Comparison of ENCODE assay signal across 19 cellular contexts in the genomic region with DNA sequence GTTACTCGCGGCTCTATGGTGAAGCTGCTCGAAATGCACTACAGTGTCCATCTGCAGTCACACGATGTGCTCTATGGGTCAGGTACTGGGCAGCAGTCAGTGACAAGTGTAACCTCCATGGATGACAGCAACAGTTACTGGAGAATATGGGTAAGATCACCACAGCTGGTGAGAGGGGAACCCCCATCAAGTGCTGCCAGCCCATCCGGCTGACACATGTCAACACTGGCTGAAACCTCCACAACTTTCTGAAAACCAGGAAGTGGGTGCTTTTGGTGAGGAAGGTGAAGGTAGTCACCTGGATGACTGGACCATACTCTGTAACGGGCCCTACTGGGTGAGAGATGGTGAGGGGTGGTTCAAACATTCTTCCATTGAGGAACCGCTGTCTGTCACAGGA.
A peak's percentile ranks its signal among the peaks of the same experiment; 100 is the strongest.
DNase-seq lines count a peak whose midpoint lies in the region; ATAC-seq and TF ChIP-seq lines count a peak whose summit lies in the region.
"Had no signal": no experiment of that assay in that cellular context is flagged by ENCODE, and none has a peak within 500 bp of the region (broad histone marks: within the 10 kb centered on the region; RNA-seq: fewer than 3 reads in every experiment).

No MANE protein-coding gene starts in this region.

- peaks cover 0 to 14% (median 0%) of the 10 kb centered on the region in 11 experiments; a peak in 5 of 22 replicates for H3K36me3 ChIP-seq in BLaER1 treated with 17β-estradiol and CSF1 and Interleukin-3, amounts not matched to agents 10 nM and 100 nM
- H3K36me3 ChIP-seq: BE2C had no signal

- H3K27me3 ChIP-seq in BLaER1 treated with 17β-estradiol and CSF1 and Interleukin-3, amounts not matched to agents 10 nM and 100 nM = no peaks in the 10 kb centered on the region
- H3K27me3 ChIP-seq: BE2C had no signal

- no peak overlapping the region for H3K27ac Mint-ChIP-seq in endothelial cell (ENCODE audit: unreplicated experiment)
- peak overlapping the region; percentile 74 for H3K27ac Mint-ChIP-seq in stimulated activated naive B cell treated with anti-CD40 and anti-IgM and Interleukin-4, amounts not matched to agents 10 μg/mL and 1 μg/mL and 100 μg/mL, for 72 hours
- H3K27ac Mint-ChIP-seq in activated CD8-positive, alpha-beta T cell treated with anti-CD3 and anti-CD28 coated beads for 36 hours = no peak overlapping the region
- H3K27ac Mint-ChIP-seq: CD8-positive, alpha-beta T cell; GM23338 had no signal

- H3K27ac ChIP-seq in BLaER1 treated with 17β-estradiol and CSF1 and Interleukin-3, amounts not matched to agents 10 nM and 100 nM = peak overlapping the region in 9 of 11 experiments; percentile 63 to 97 (median 92); a peak in 13 of 22 replicates
- H3K27ac ChIP-seq: KMS-11 had no signal

- peak; percentile 56 to 61 for ATAC-seq in stimulated activated naive B cell treated with anti-CD40 and anti-IgM and Interleukin-4, amounts not matched to agents 10 μg/mL and 1 μg/mL and 100 μg/mL, for 72 hours (replicated peaks)
- ATAC-seq in left ventricle myocardium superior = no peak
- ATAC-seq in activated CD8-positive, alpha-beta T cell treated with anti-CD3 and anti-CD28 coated beads for 36 hours = no peak
- ATAC-seq: CD8-positive, alpha-beta T cell; GM23338; HCT116; Panc1 had no signal

- no peaks in the 10 kb centered on the region for H4K20me1 ChIP-seq in BLaER1 treated with 17β-estradiol and CSF1 and Interleukin-3, amounts not matched to agents 10 nM and 100 nM

- no peak overlapping the region for H3K4me2 ChIP-seq in BLaER1 treated with 17β-estradiol and CSF1 and Interleukin-3, amounts not matched to agents 10 nM and 100 nM
- H3K4me2 ChIP-seq: GM23338, KMS-11 had no signal

- H3K9me3 Mint-ChIP-seq in endothelial cell (ENCODE audit: unreplicated experiment) = peaks cover 5% of the 10 kb centered on the region
- peaks cover 4 to 9% of the 10 kb centered on the region in 2 donors for H3K9me3 Mint-ChIP-seq in stimulated activated naive B cell treated with anti-CD40 and anti-IgM and Interleukin-4, amounts not matched to agents 10 μg/mL and 1 μg/mL and 100 μg/mL, for 72 hours
- peaks cover 9% of the 10 kb centered on the region for H3K9me3 Mint-ChIP-seq in activated CD8-positive, alpha-beta T cell treated with anti-CD3 and anti-CD28 coated beads for 36 hours
- H3K9me3 Mint-ChIP-seq: CD8-positive, alpha-beta T cell had no signal

- H3K9ac ChIP-seq in BLaER1 treated with 17β-estradiol and CSF1 and Interleukin-3, amounts not matched to agents 10 nM and 100 nM = no peak overlapping the region
- H3K9ac ChIP-seq: KMS-11 had no signal

- peak overlapping the region in 9 of 10 experiments; percentile 6 to 48 (median 28); a peak in 11 of 20 replicates for H3K4me3 ChIP-seq in BLaER1 treated with 17β-estradiol and CSF1 and Interleukin-3, amounts not matched to agents 10 nM and 100 nM
- H3K4me3 ChIP-seq: GM23338 had no signal

- no peak for TF ChIP-seq CTCF in GM10248 (IDR thresholded peaks at IDR 0.05; ENCODE audit: control extremely low read depth, extremely low read depth, low read depth, missing control alignments)
- TF ChIP-seq CTCF in endothelial cell (IDR thresholded peaks at IDR 0.05; ENCODE audit: unreplicated experiment) = no peak
- TF ChIP-seq CTCF in activated CD8-positive, alpha-beta T cell treated with anti-CD3 and anti-CD28 coated beads for 36 hours (IDR thresholded peaks at IDR 0.05) = no peak

- intact Hi-C loops in left ventricle myocardium superior (cut with micrococcal nuclease) = no loop called here
- intact Hi-C loops in activated CD8-positive, alpha-beta T cell treated with anti-CD3 and anti-CD28 coated beads for 36 hours (cut with micrococcal nuclease) = no loop called here

- DNase-seq in GM10248 (ENCODE audit: extremely low spot score) (peak; percentile 7), endothelial cell (ENCODE audit: low spot score) (no peak), left ventricle myocardium superior (no peak)
- DNase-seq in stimulated activated naive B cell treated with anti-CD40 and anti-IgM and Interleukin-4, amounts not matched to agents 10 μg/mL and 1 μg/mL and 100 μg/mL, for 72 hours = no peak
- DNase-seq in stimulated activated CD4-positive, alpha-beta T cell treated with anti-CD3 and anti-CD28 coated beads, Interleukin-4, amount 100 ng/mL, for 4 hours = no peak
- DNase-seq in activated CD8-positive, alpha-beta T cell treated with anti-CD3 and anti-CD28 coated beads for 36 hours = no peak
- DNase-seq: BE2C; CD8-positive, alpha-beta T cell; DMS79 treated with DMSO at 0.1 percent for 48 hours; NCI-H1048; NCI-H1436 treated with DMSO at 0.1 percent for 48 hours; NCI-H2029 treated with DMSO at 0.1 percent for 48 hours; NCI-H2171 treated with DMSO at 0.1 percent for 48 hours; NCI-H82 had no signal

- peaks cover 34 to 49% (median 43%) of the 10 kb centered on the region in 10 experiments for H3K4me1 ChIP-seq in BLaER1 treated with 17β-estradiol and CSF1 and Interleukin-3, amounts not matched to agents 10 nM and 100 nM
- H3K4me1 ChIP-seq: BE2C had no signal

- peaks cover 2% of the 10 kb centered on the region for H3K27me3 Mint-ChIP-seq in endothelial cell (ENCODE audit: unreplicated experiment)
- H3K27me3 Mint-ChIP-seq in stimulated activated naive B cell treated with anti-CD40 and anti-IgM and Interleukin-4, amounts not matched to agents 10 μg/mL and 1 μg/mL and 100 μg/mL, for 72 hours = peaks cover 3 to 6% of the 10 kb centered on the region in 2 donors
- peaks cover 20% of the 10 kb centered on the region for H3K27me3 Mint-ChIP-seq in activated CD8-positive, alpha-beta T cell treated with anti-CD3 and anti-CD28 coated beads for 36 hours

- peak overlapping the region; percentile 15 for H3K4me3 Mint-ChIP-seq in endothelial cell (ENCODE audit: unreplicated experiment)
- no peak overlapping the region for H3K4me3 Mint-ChIP-seq in stimulated activated naive B cell treated with anti-CD40 and anti-IgM and Interleukin-4, amounts not matched to agents 10 μg/mL and 1 μg/mL and 100 μg/mL, for 72 hours
- H3K4me3 Mint-ChIP-seq in activated CD8-positive, alpha-beta T cell treated with anti-CD3 and anti-CD28 coated beads for 36 hours = no peak overlapping the region
- H3K4me3 Mint-ChIP-seq: CD8-positive, alpha-beta T cell; GM23338 had no signal

- CTCF ChIA-PET in GM10248 (lab: Yijun Ruan, JAX) = interaction anchor here (1.0 to 1.5 kb wide), 2 partner anchors 12 to 87 kb away, joined by 3 to 4 read pairs; partner anchors contain the start of gene C15orf39
- CTCF ChIA-PET in activated CD8-positive, alpha-beta T cell treated with anti-CD3 and anti-CD28 coated beads for 36 hours (lab: Charles Lee) = no interaction called here

- peaks cover 40 to 65% (median 55%) of the 10 kb centered on the region in 11 experiments for H3K9me3 ChIP-seq in BLaER1 treated with 17β-estradiol and CSF1 and Interleukin-3, amounts not matched to agents 10 nM and 100 nM (replicated peaks in 1 of 11)
- H3K9me3 ChIP-seq: BE2C had no signal

- H3K4me1 Mint-ChIP-seq in endothelial cell (ENCODE audit: unreplicated experiment) = peaks cover 11% of the 10 kb centered on the region
- peaks cover 32 to 56% of the 10 kb centered on the region in 2 donors for H3K4me1 Mint-ChIP-seq in stimulated activated naive B cell treated with anti-CD40 and anti-IgM and Interleukin-4, amounts not matched to agents 10 μg/mL and 1 μg/mL and 100 μg/mL, for 72 hours
- H3K4me1 Mint-ChIP-seq in activated CD8-positive, alpha-beta T cell treated with anti-CD3 and anti-CD28 coated beads for 36 hours (ENCODE audit: low read depth) = peaks cover 14% of the 10 kb centered on the region

- POLR2A ChIA-PET in GM10248 (lab: Yijun Ruan, JAX) = interaction anchor here (0.7 kb wide), 1 partner anchor 337 kb away, joined by 3 read pairs; the partner anchor contains the start of gene SIN3A
- POLR2A ChIA-PET in activated CD8-positive, alpha-beta T cell treated with anti-CD3 and anti-CD28 coated beads for 36 hours (lab: Charles Lee) = no interaction called here

- peaks cover 6% of the 10 kb centered on the region for H3K36me3 Mint-ChIP-seq in endothelial cell (ENCODE audit: low read depth, unreplicated experiment)
- H3K36me3 Mint-ChIP-seq in stimulated activated naive B cell treated with anti-CD40 and anti-IgM and Interleukin-4, amounts not matched to agents 10 μg/mL and 1 μg/mL and 100 μg/mL, for 72 hours = peaks cover 6 to 11% of the 10 kb centered on the region in 2 donors
- peaks cover 5% of the 10 kb centered on the region for H3K36me3 Mint-ChIP-seq in activated CD8-positive, alpha-beta T cell treated with anti-CD3 and anti-CD28 coated beads for 36 hours (ENCODE audit: low read depth)
- H3K36me3 Mint-ChIP-seq: CD8-positive, alpha-beta T cell had no signal

Comparison
In these comparisons a context has a peak if more than half of its experiments do, and no peak if none do; other contexts are left out.
1. ATAC-seq: peak in stimulated activated naive B cell treated with anti-CD40 and anti-IgM and Interleukin-4, amounts not matched to agents 10 μg/mL and 1 μg/mL and 100 μg/mL, for 72 hours (2 of 2); none in left ventricle myocardium superior (single experiment) and activated CD8-positive, alpha-beta T cell treated with anti-CD3 and anti-CD28 coated beads for 36 hours (single experiment).